In genomic region chr6:149032599-149033405, GRCh38 we compare ENCODE assay signal across 8 cellular contexts.
DNase-seq lines count a peak whose midpoint lies in the region; ATAC-seq and TF ChIP-seq lines count a peak whose summit lies in the region.

No MANE protein-coding gene starts in this region.

- peak; percentile 83 for ATAC-seq in GM21717 (IDR thresholded peaks at IDR 0.05; ENCODE audit: unreplicated experiment)

- intact Hi-C loops in head of caudate nucleus (cut with DNase I): no loop called here

- H3K4me3 ChIP-seq in GM06990 (replicated peaks; ENCODE audit: low read depth, low read length) (peak overlapping the region; percentile 64), H7 (ENCODE audit: insufficient read depth, low read depth, low read length) (no peak overlapping the region)

- peak; percentile 79 for DNase-seq in GM06990 (ENCODE audit: extremely low read depth, insufficient read length)
- DNase-seq in HuH-7 (ENCODE audit: low spot score): peak; percentile 52
- DNase-seq in activated T-cell treated with anti-CD3 and anti-CD28 coated beads, Interleukin-2, amount 50 U/mL, for 1 hour: peak; percentile 20
- DNase-seq in head of caudate nucleus: peak in 23 of 42 donors; percentile 16 to 77 (median 50)
- DNase-seq in stimulated activated CD8-positive, alpha-beta memory T cell treated with anti-CD3 and anti-CD28 coated beads, Interleukin-4, amount 100 ng/mL, for 48 hours: peak; percentile 69
- DNase-seq in H7: no peak
- DNase-seq in D341Med (ENCODE audit: low spot score): no peak

- no peak for TF ChIP-seq CTCF in GM06990 (IDR thresholded peaks at IDR 0.05; ENCODE audit: insufficient read depth, low read length, poor library complexity, severe bottlenecking)

- no peaks in the 10 kb centered on the region; the same call in 1 of the 2 replicates for H3K36me3 ChIP-seq in GM06990 (ENCODE audit: control insufficient read depth, insufficient read depth, low read length)
- no peaks in the 10 kb centered on the region for H3K36me3 ChIP-seq in H7 (replicated peaks; ENCODE audit: control insufficient read depth, insufficient read depth, low read length)

- no peaks in the 10 kb centered on the region for H3K27me3 ChIP-seq in GM06990 (replicated peaks; ENCODE audit: control insufficient read depth, insufficient read depth, low read length)
- no peaks in the 10 kb centered on the region for H3K27me3 ChIP-seq in H7 (ENCODE audit: control insufficient read depth, insufficient read depth, low read length)

Comparison
In these comparisons a context has a peak if more than half of its experiments do, and no peak if none do; other contexts are left out.
1. DNase-seq: peak in GM06990 (single experiment), HuH-7 (single experiment), activated T-cell treated with anti-CD3 and anti-CD28 coated beads, Interleukin-2, amount 50 U/mL, for 1 hour (single experiment), head of caudate nucleus (23 of 42) and stimulated activated CD8-positive, alpha-beta memory T cell treated with anti-CD3 and anti-CD28 coated beads, Interleukin-4, amount 100 ng/mL, for 48 hours (single experiment); none in H7 (single experiment) and D341Med (single experiment).